In the genomic region with DNA sequence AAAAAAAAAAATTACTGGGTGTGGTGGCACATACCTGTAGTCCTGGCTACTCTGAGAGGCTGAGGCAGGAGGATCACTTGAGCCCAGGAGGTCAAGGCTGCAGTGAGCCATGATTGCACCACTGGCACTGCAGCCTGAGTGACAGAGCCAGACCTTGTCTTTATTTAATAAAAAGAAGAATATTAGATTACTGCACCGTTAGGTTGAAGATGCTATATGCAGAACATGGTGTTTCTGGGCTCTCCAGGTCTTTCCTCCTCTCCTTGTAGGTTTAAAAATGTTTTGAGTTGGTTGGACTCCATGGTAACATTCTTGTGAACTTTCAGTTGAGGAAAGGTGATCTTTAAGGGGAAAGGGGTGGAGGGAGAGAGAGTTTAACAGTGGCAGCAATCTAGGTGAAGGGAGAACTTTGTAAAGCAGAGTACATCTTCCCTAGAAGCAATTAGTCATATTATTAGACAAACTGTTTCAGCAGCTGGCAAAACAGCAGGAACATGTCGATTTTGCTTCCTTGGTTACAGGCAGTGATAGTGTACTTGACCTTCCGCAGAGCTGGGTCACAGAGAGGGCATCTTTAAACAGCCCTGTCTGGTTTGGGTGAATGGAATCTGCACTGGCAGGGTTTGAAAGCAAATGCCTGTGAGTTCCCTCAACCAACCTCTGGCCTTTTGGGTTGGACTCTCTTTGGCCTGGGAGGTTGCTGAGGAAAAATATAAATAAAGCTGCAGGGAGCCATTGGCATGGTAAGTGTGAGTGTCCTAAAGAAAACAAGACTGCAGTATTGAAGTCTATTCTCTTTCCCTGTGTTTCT, we compare ENCODE assay signal across 9 cellular contexts. TPM values are rescaled to one million over a fixed set of nuclear protein-coding genes. Genes with fewer than 3 reads are reported as not detected.
DNase-seq lines count a peak whose midpoint lies in the region; ATAC-seq, FAIRE-seq and TF ChIP-seq lines count a peak whose summit lies in the region.
"Had no signal": no experiment of that assay in that cellular context is flagged by ENCODE, and none has a peak within 500 bp of the region (broad histone marks: within the 10 kb centered on the region; RNA-seq: fewer than 3 reads in every experiment).

No MANE protein-coding gene starts in this region.

- H3K27me3 ChIP-seq in H7 (ENCODE audit: control insufficient read depth, insufficient read depth, low read length) (no peaks in the 10 kb centered on the region; the same call in 1 of the 2 replicates), SJCRH30 (no peaks in the 10 kb centered on the region), heart right ventricle (no peaks in the 10 kb centered on the region), pancreas (no peaks in the 10 kb centered on the region)

- H3K9me3 ChIP-seq in SJCRH30 (replicated peaks): no peaks in the 10 kb centered on the region
- H3K9me3 ChIP-seq in heart right ventricle: no peaks in the 10 kb centered on the region
- no peaks in the 10 kb centered on the region for H3K9me3 ChIP-seq in pancreas

- H3K36me3 ChIP-seq in H7 (replicated peaks; ENCODE audit: control insufficient read depth, insufficient read depth, low read length): no peaks in the 10 kb centered on the region
- H3K36me3 ChIP-seq in SJCRH30: no peaks in the 10 kb centered on the region
- H3K36me3 ChIP-seq in heart right ventricle: no peaks in the 10 kb centered on the region
- no peaks in the 10 kb centered on the region for H3K36me3 ChIP-seq in pancreas

- WGBS in heart right ventricle, 2 donors: 16 to 19% methylated on average over 3 of the region's 3 CpGs
- WGBS in pancreas, 2 donors: 49 to 51% methylated on average over 3 of the region's 3 CpGs

- intact Hi-C loops in heart right ventricle (cut with DNase I) (no loop called here), pancreas (cut with DNase I) (no loop called here)

- TF ChIP-seq CTCF in heart right ventricle (IDR thresholded peaks at IDR 0.05): no peak
- no peak for TF ChIP-seq CTCF in pancreas (IDR thresholded peaks at IDR 0.05)

- H3K4me3 Mint-ChIP-seq in activated naive CD4-positive, alpha-beta T cell treated with anti-CD3 and anti-CD28 coated beads, Interleukin-2, amount 10 ng/mL, durations not matched to agents 7 days and 5 days: no peak overlapping the region
- H3K4me3 Mint-ChIP-seq: activated naive CD8-positive, alpha-beta T cell had no signal

- H3K36me3 Mint-ChIP-seq in activated naive CD4-positive, alpha-beta T cell treated with anti-CD3 and anti-CD28 coated beads, Interleukin-2, amount 10 ng/mL, durations not matched to agents 7 days and 5 days: peaks cover 8% of the 10 kb centered on the region
- H3K36me3 Mint-ChIP-seq: activated naive CD8-positive, alpha-beta T cell had no signal

- no peaks in the 10 kb centered on the region for H3K9me3 Mint-ChIP-seq in activated naive CD4-positive, alpha-beta T cell treated with anti-CD3 and anti-CD28 coated beads, Interleukin-2, amount 10 ng/mL, durations not matched to agents 7 days and 5 days

- H3K4me3 ChIP-seq in H7 (ENCODE audit: insufficient read depth, low read depth, low read length): no peak overlapping the region
- H3K4me3 ChIP-seq in SJCRH30: no peak overlapping the region
- no peak overlapping the region for H3K4me3 ChIP-seq in heart right ventricle
- no peak overlapping the region for H3K4me3 ChIP-seq in pancreas

- no peak overlapping the region for H3K27ac Mint-ChIP-seq in activated naive CD4-positive, alpha-beta T cell treated with anti-CD3 and anti-CD28 coated beads, Interleukin-2, amount 10 ng/mL, durations not matched to agents 7 days and 5 days

- ATAC-seq in heart right ventricle: peak; percentile 68 to 98 (median 89)
- ATAC-seq in pancreas: peak in 3 of 4 donors; percentile 34 to 66 (median 60)
- ATAC-seq in GM21723 (IDR thresholded peaks at IDR 0.05; ENCODE audit: unreplicated experiment): no peak
- ATAC-seq in HG02763 (IDR thresholded peaks at IDR 0.05; ENCODE audit: unreplicated experiment): no peak

- no peak overlapping the region for H3K27ac ChIP-seq in SJCRH30
- peak overlapping the region; percentile 2 to 84 (median 46) for H3K27ac ChIP-seq in heart right ventricle
- no peak overlapping the region for H3K27ac ChIP-seq in pancreas

- no peaks in the 10 kb centered on the region for H3K27me3 Mint-ChIP-seq in activated naive CD4-positive, alpha-beta T cell treated with anti-CD3 and anti-CD28 coated beads, Interleukin-2, amount 10 ng/mL, durations not matched to agents 7 days and 5 days
- H3K27me3 Mint-ChIP-seq: activated naive CD8-positive, alpha-beta T cell had no signal

- peaks cover 3% of the 10 kb centered on the region for H3K4me1 ChIP-seq in SJCRH30
- H3K4me1 ChIP-seq in heart right ventricle: peaks cover 7 to 55% (median 49%) of the 10 kb centered on the region in 9 donors
- H3K4me1 ChIP-seq in pancreas: peaks cover 0 to 10% (median 6%) of the 10 kb centered on the region in 3 donors

- peaks cover 21% of the 10 kb centered on the region for H3K4me1 Mint-ChIP-seq in activated naive CD4-positive, alpha-beta T cell treated with anti-CD3 and anti-CD28 coated beads, Interleukin-2, amount 10 ng/mL, durations not matched to agents 7 days and 5 days

- CTCF ChIA-PET in activated naive CD4-positive, alpha-beta T cell treated with anti-CD3 and anti-CD28 coated beads, Interleukin-2, amount 10 ng/mL, durations not matched to agents 7 days and 5 days (lab: Charles Lee): no interaction called here

- FAIRE-seq in pancreas (lab: Jason Lieb, UNC): no peak

- DNase-seq in H7 (peak; percentile 43), SJCRH30 (peak; percentile 13 to 21), heart right ventricle (peak in 1 of 2 donors; percentile 46), pancreas (no peak)
- DNase-seq in activated naive CD4-positive, alpha-beta T cell treated with anti-CD3 and anti-CD28 coated beads, Interleukin-2, amount 10 ng/mL, durations not matched to agents 7 days and 5 days: no peak
- no peak for DNase-seq in stimulated activated CD4-positive, alpha-beta T cell treated with anti-CD3 and anti-CD28 coated beads, Interleukin-2, amount 100 ng/mL, for 48 hours

RNA-seq across cellular contexts. Expression of a gene that starts 42.8 kb away (rescaled TPM):
- total RNA-seq in H7 (2014; rRNA removed; shearing (Covaris generic)): 14.7 and 25.6 TPM in 2 replicates
- total RNA-seq in SJCRH30 (2014; rRNA removed; shearing (Covaris generic)): 27.0 and 27.2 TPM in 2 replicates
- total RNA-seq in heart right ventricle: 10 to 100 TPM; 22.2 to 33.8 (median 27.6) TPM
- 1 to 10 TPM; 6.5 to 9.1 TPM for polyA plus RNA-seq in heart right ventricle
- total RNA-seq in pancreas: 10 to 100 TPM; 13.6 to 25.1 (median 15.2) TPM
- polyA plus RNA-seq in pancreas: 1 to 10 TPM; 5.4 to 8.8 TPM

Comparison
In these comparisons a context has a peak if more than half of its experiments do, and no peak if none do; other contexts are left out.
1. DNase-seq: peak in H7 (single experiment) and SJCRH30 (2 of 2); none in pancreas (0 of 6), activated naive CD4-positive, alpha-beta T cell treated with anti-CD3 and anti-CD28 coated beads, Interleukin-2, amount 10 ng/mL, durations not matched to agents 7 days and 5 days (single experiment) and stimulated activated CD4-positive, alpha-beta T cell treated with anti-CD3 and anti-CD28 coated beads, Interleukin-2, amount 100 ng/mL, for 48 hours (0 of 2).
2. H3K27ac ChIP-seq: peak in heart right ventricle (10 of 10); none in SJCRH30 (single experiment) and pancreas (0 of 4).
3. ATAC-seq: peak in heart right ventricle (8 of 8) and pancreas (3 of 4); none in GM21723 (single experiment) and HG02763 (single experiment).